Comparison of ENCODE assay signal across 23 cellular contexts in genomic region chr1:224933584-224933983, GRCh38. TPM values are rescaled to one million over a fixed set of nuclear protein-coding genes. Genes with fewer than 3 reads are reported as not detected.
"Had no signal": no experiment of that assay in that cellular context is flagged by ENCODE, and none has a peak within 500 bp of the region (broad histone marks: within the 10 kb centered on the region; RNA-seq: fewer than 3 reads in every experiment).

No MANE protein-coding gene starts in this region.

- H3K9ac ChIP-seq: KMS-11, SK-N-SH had no signal

- ATAC-seq: HepG2, T-cell had no signal

- DNase-seq: IMR-90, Kasumi-1, MM.1S, NCI-H1092 treated with DMSO at 0.1 percent for 48 hours, NCI-H1436, NCI-H187, NCI-H2029, NCI-H2081 treated with DMSO at 0.1 percent for 48 hours, NCI-H226, NCI-H446, NCI-H510A, NCI-H524 treated with DMSO at 0.1 percent for 48 hours, NCI-H69, NCI-H774, Right ventricle myocardium superior, RPMI8226, SK-N-SH, SW 1271, T-cell had no signal

- H3K4me3 Mint-ChIP-seq: T-cell; T-helper 1 cell treated with Interleukin-12 subunit alpha and Interleukin-12 subunit beta and Interleukin-4 antibody, amounts not matched to agents 30 μg/mL and 1 μg/mL, for 36 hours had no signal

- H3K27ac Mint-ChIP-seq: T-cell; T-helper 1 cell treated with Interleukin-12 subunit alpha and Interleukin-12 subunit beta and Interleukin-4 antibody, amounts not matched to agents 30 μg/mL and 1 μg/mL, for 36 hours had no signal

- H3K4me2 ChIP-seq: KMS-11, SK-N-SH had no signal

- FAIRE-seq: HepG2 had no signal

- H3K27ac ChIP-seq: KMS-11 had no signal

RNA-seq across cellular contexts. Expression of gene DNAH14, which starts 4.1 kb away (rescaled TPM):
- total RNA-seq: M059J had no signal
